12 cellular contexts compared by ENCODE assay signal in genomic region chr19:16351133-16351809, GRCh38. TPM values are rescaled to one million over a fixed set of nuclear protein-coding genes. Genes with fewer than 3 reads are reported as not detected.
DNase-seq lines count a peak whose midpoint lies in the region; TF ChIP-seq lines count a peak whose summit lies in the region.
"Had no signal": no experiment of that assay in that cellular context is flagged by ENCODE, and none has a peak within 500 bp of the region (broad histone marks: within the 10 kb centered on the region; RNA-seq: fewer than 3 reads in every experiment).

No MANE protein-coding gene starts in this region.

- peak overlapping the region; percentile 28 for H3K27ac Mint-ChIP-seq in activated CD4-positive, alpha-beta T cell treated with anti-CD3 and anti-CD28 coated beads, Interleukin-2, amount 10 ng/mL, durations not matched to agents 24 days and 14 days

- no peaks in the 10 kb centered on the region for H4K20me1 ChIP-seq in MM.1S (ENCODE audit: insufficient read depth, low read length)

- H2AFZ ChIP-seq in MM.1S (ENCODE audit: low read length): no peak overlapping the region

- in situ Hi-C loops in brain microvascular endothelial cell (cut with HindIII; ENCODE audit: low pct_ligation_motif_present, low sequenced_read_pairs): loop anchor here (25.0 kb wide), 1 partner anchor 114 kb away; no protein-coding TSS in a partner anchor

- no peak for TF ChIP-seq CTCF in MM.1S (IDR thresholded peaks at IDR 0.05; ENCODE audit: low read length)
- no peak for TF ChIP-seq CTCF in brain microvascular endothelial cell (IDR thresholded peaks at IDR 0.05; ENCODE audit: low read depth, low read length, missing control alignments)
- TF ChIP-seq CTCF in vagina (IDR thresholded peaks at IDR 0.05): no peak

- H3F3A ChIP-seq in MM.1S (ENCODE audit: insufficient read depth, low read length): peaks cover 7% of the 10 kb centered on the region; the same call in 1 of the 2 replicates

- DNase-seq in activated CD4-positive, alpha-beta T cell treated with anti-CD3 and anti-CD28 coated beads, Interleukin-2, amount 10 ng/mL, durations not matched to agents 24 days and 14 days: peak; percentile 70
- no peak for DNase-seq in activated CD4-positive, alpha-beta T cell treated with anti-CD3 and anti-CD28 coated beads for 1 hour
- DNase-seq in MM.1S (no peak), renal cortical epithelial cell (ENCODE audit: low read depth) (peak; percentile 6), brain microvascular endothelial cell (no peak), hypothalamus (lab: John Stamatoyannopoulos, UW) (no peak), vagina (ENCODE audit: extremely low spot score in 2 of 2) (no peak)
- no peak for DNase-seq in effector memory CD4-positive, alpha-beta T cell
- DNase-seq: activated effector memory CD4-positive, alpha-beta T cell treated with Interleukin-2 at 50 U/mL for 16 hours; NCI-H2107; posterior cingulate gyrus; stomach had no signal

- H3K4me1 ChIP-seq in MM.1S (ENCODE audit: low read length) (peaks cover 8% of the 10 kb centered on the region; the same call in 1 of the 2 replicates), vagina (peaks cover 11% of the 10 kb centered on the region)
- H3K4me1 ChIP-seq in effector memory CD4-positive, alpha-beta T cell (ENCODE audit: control insufficient read depth, insufficient read depth, low read length, poor library complexity, severe bottlenecking): peaks cover 26% of the 10 kb centered on the region

- H3K9me3 ChIP-seq in MM.1S (replicated peaks; ENCODE audit: insufficient read depth, low read length) (no peaks in the 10 kb centered on the region), vagina (no peaks in the 10 kb centered on the region)
- H3K9me3 ChIP-seq in effector memory CD4-positive, alpha-beta T cell (ENCODE audit: control insufficient read depth, low read length): no peaks in the 10 kb centered on the region
- H3K9me3 ChIP-seq: stomach had no signal

- no peaks in the 10 kb centered on the region for H3K9me2 ChIP-seq in MM.1S (replicated peaks; ENCODE audit: insufficient read depth, low read length)

- no peaks in the 10 kb centered on the region for H3K79me2 ChIP-seq in MM.1S (ENCODE audit: low read length)

- H3K4me2 ChIP-seq in MM.1S (ENCODE audit: low read depth, low read length): peak overlapping the region; percentile 8; the same call in 1 of the 2 replicates

- H3K4me1 Mint-ChIP-seq in activated CD4-positive, alpha-beta T cell treated with anti-CD3 and anti-CD28 coated beads, Interleukin-2, amount 10 ng/mL, durations not matched to agents 24 days and 14 days: peaks cover 36% of the 10 kb centered on the region

- H3K36me3 ChIP-seq in MM.1S (replicated peaks; ENCODE audit: insufficient read depth, low read length) (no peaks in the 10 kb centered on the region), brain microvascular endothelial cell (replicated peaks) (no peaks in the 10 kb centered on the region), vagina (no peaks in the 10 kb centered on the region)
- no peaks in the 10 kb centered on the region for H3K36me3 ChIP-seq in effector memory CD4-positive, alpha-beta T cell (ENCODE audit: control insufficient read depth, insufficient read depth, low read length)

- intact Hi-C loops in activated CD4-positive, alpha-beta T cell treated with anti-CD3 and anti-CD28 coated beads, Interleukin-2, amount 10 ng/mL, durations not matched to agents 24 days and 14 days (cut with micrococcal nuclease): loop anchor here (1.0 kb wide), 2 partner anchors 9 kb away; no protein-coding TSS in a partner anchor
- intact Hi-C loops in vagina (cut with DNase I): no loop called here

- H3K4me3 ChIP-seq in MM.1S (ENCODE audit: low read length) (no peak overlapping the region), brain microvascular endothelial cell (ENCODE audit: low read depth, low read length) (no peak overlapping the region), vagina (no peak overlapping the region)
- H3K4me3 ChIP-seq in effector memory CD4-positive, alpha-beta T cell (ENCODE audit: insufficient read depth, low read depth, low read length, poor library complexity, severe bottlenecking): no peak overlapping the region
- H3K4me3 ChIP-seq: stomach had no signal

- H3K27ac ChIP-seq in MM.1S (ENCODE audit: low read length): peak overlapping the region; percentile 5; the same call in 1 of the 2 replicates
- peak overlapping the region; percentile 25 for H3K27ac ChIP-seq in effector memory CD4-positive, alpha-beta T cell (ENCODE audit: insufficient read depth, low read length, poor library complexity, severe bottlenecking)
- H3K27ac ChIP-seq in brain microvascular endothelial cell: no peak overlapping the region
- H3K27ac ChIP-seq in vagina: no peak overlapping the region

- H3K9ac ChIP-seq in MM.1S (ENCODE audit: low read length): no peak overlapping the region

- peak overlapping the region; percentile 68 for H3K4me3 Mint-ChIP-seq in activated CD4-positive, alpha-beta T cell treated with anti-CD3 and anti-CD28 coated beads, Interleukin-2, amount 10 ng/mL, durations not matched to agents 24 days and 14 days

- H3K36me3 Mint-ChIP-seq in activated CD4-positive, alpha-beta T cell treated with anti-CD3 and anti-CD28 coated beads, Interleukin-2, amount 10 ng/mL, durations not matched to agents 24 days and 14 days (ENCODE audit: low read depth): peaks cover 17% of the 10 kb centered on the region

- H3K27me3 Mint-ChIP-seq in activated CD4-positive, alpha-beta T cell treated with anti-CD3 and anti-CD28 coated beads, Interleukin-2, amount 10 ng/mL, durations not matched to agents 24 days and 14 days: peaks cover 14% of the 10 kb centered on the region

- H3K27me3 ChIP-seq in MM.1S (replicated peaks; ENCODE audit: insufficient read depth, low read length) (no peaks in the 10 kb centered on the region), brain microvascular endothelial cell (replicated peaks) (no peaks in the 10 kb centered on the region), vagina (no peaks in the 10 kb centered on the region)
- no peaks in the 10 kb centered on the region for H3K27me3 ChIP-seq in effector memory CD4-positive, alpha-beta T cell (replicated peaks; ENCODE audit: control insufficient read depth, insufficient read depth, low read length, poor library complexity, severe bottlenecking)
- H3K27me3 ChIP-seq: stomach had no signal

- H3K9me3 Mint-ChIP-seq in activated CD4-positive, alpha-beta T cell treated with anti-CD3 and anti-CD28 coated beads, Interleukin-2, amount 10 ng/mL, durations not matched to agents 24 days and 14 days: no peaks in the 10 kb centered on the region

- TF ChIP-seq POLR2A in vagina (IDR thresholded peaks at IDR 0.05): no peak

RNA-seq across cellular contexts. Expression of gene KLF2, which starts 26.6 kb away (rescaled TPM):
- total RNA-seq in activated CD4-positive, alpha-beta T cell treated with anti-CD3 and anti-CD28 coated beads, Interleukin-2, amount 10 ng/mL, durations not matched to agents 24 days and 14 days: 2.2 and 3.7 TPM in 2 replicates
- total RNA-seq in renal cortical epithelial cell (0.17 and 0.45 TPM in 2 replicates), vagina (252 TPM)

Comparison
In these comparisons a context has a peak if more than half of its experiments do, and no peak if none do; other contexts are left out.
1. DNase-seq: peak in activated CD4-positive, alpha-beta T cell treated with anti-CD3 and anti-CD28 coated beads, Interleukin-2, amount 10 ng/mL, durations not matched to agents 24 days and 14 days (single experiment) and renal cortical epithelial cell (single experiment); none in activated CD4-positive, alpha-beta T cell treated with anti-CD3 and anti-CD28 coated beads for 1 hour (single experiment), MM.1S (single experiment), effector memory CD4-positive, alpha-beta T cell (0 of 3), brain microvascular endothelial cell (single experiment), hypothalamus (0 of 51) and vagina (0 of 2).
2. H3K27ac ChIP-seq: peak in MM.1S (single experiment) and effector memory CD4-positive, alpha-beta T cell (single experiment); none in brain microvascular endothelial cell (single experiment) and vagina (single experiment).
3. RNA of gene KLF2, which starts 26.6 kb away (total RNA-seq): 252 TPM in vagina (single experiment); 2.2 to 3.7 TPM in activated CD4-positive, alpha-beta T cell treated with anti-CD3 and anti-CD28 coated beads, Interleukin-2, amount 10 ng/mL, durations not matched to agents 24 days and 14 days and 0.17 to 0.45 TPM in renal cortical epithelial cell; every median in the first group is over 10 times any median in the second.